ENCODE assay signal across 8 cellular contexts in genomic region chr20:63025534-63026331, GRCh38. TPM values are rescaled to one million over a fixed set of nuclear protein-coding genes. Genes with fewer than 3 reads are reported as not detected.
DNase-seq lines count a peak whose midpoint lies in the region; ATAC-seq and TF ChIP-seq lines count a peak whose summit lies in the region.

No MANE protein-coding gene starts in this region.

- TF ChIP-seq CTCF in CD14-positive monocyte (IDR thresholded peaks at IDR 0.05) (no peak), gastrocnemius medialis (IDR thresholded peaks at IDR 0.05 in 4 of 5, conservative IDR thresholded peaks at IDR 0.05 in 1 of 5) (no peak)

- no peaks in the 10 kb centered on the region for H3K4me1 Mint-ChIP-seq in CD14-positive monocyte
- no peaks in the 10 kb centered on the region for H3K4me1 Mint-ChIP-seq in activated T-cell treated with anti-CD3 and anti-CD28 coated beads, Interleukin-2, amount 50 U/mL, for 72 hours (ENCODE audit: low read depth)

- H3K27me3 Mint-ChIP-seq in CD14-positive monocyte (ENCODE audit: low read depth in 3 of 3) = peaks cover 45 to 85% (median 52%) of the 10 kb centered on the region in 3 donors
- peaks cover 8% of the 10 kb centered on the region for H3K27me3 Mint-ChIP-seq in activated T-cell treated with anti-CD3 and anti-CD28 coated beads, Interleukin-2, amount 50 U/mL, for 72 hours (ENCODE audit: low read depth)

- no peaks in the 10 kb centered on the region for H3K36me3 Mint-ChIP-seq in CD14-positive monocyte
- no peaks in the 10 kb centered on the region for H3K36me3 Mint-ChIP-seq in activated T-cell treated with anti-CD3 and anti-CD28 coated beads, Interleukin-2, amount 50 U/mL, for 72 hours (ENCODE audit: insufficient read depth in 2 of 2)

- peaks cover 0 to 9% (median 0%) of the 10 kb centered on the region in 7 donors for H3K9me3 Mint-ChIP-seq in CD14-positive monocyte
- no peaks in the 10 kb centered on the region for H3K9me3 Mint-ChIP-seq in activated T-cell treated with anti-CD3 and anti-CD28 coated beads, Interleukin-2, amount 50 U/mL, for 72 hours

- in situ Hi-C loops in gastrocnemius medialis (cut with MboI; ENCODE audit: low sequenced_read_pairs in 4 of 4) = no loop called here

- H3K27ac ChIP-seq in gastrocnemius medialis = no peak overlapping the region

- H3K36me3 ChIP-seq in gastrocnemius medialis = no peaks in the 10 kb centered on the region

- H3K27me3 ChIP-seq in gastrocnemius medialis = peaks cover 66 to 91% (median 87%) of the 10 kb centered on the region in 3 donors

- H3K27ac Mint-ChIP-seq in CD14-positive monocyte = no peak overlapping the region
- no peak overlapping the region for H3K27ac Mint-ChIP-seq in activated T-cell treated with anti-CD3 and anti-CD28 coated beads, Interleukin-2, amount 50 U/mL, for 72 hours

- intact Hi-C loops in CD14-positive monocyte (cut with micrococcal nuclease) (no loop called here), gastrocnemius medialis (cut with DNase I; ENCODE audit: low total_unique reads) (no loop called here)

- peak overlapping the region; percentile 43 to 70 for H3K4me3 Mint-ChIP-seq in CD14-positive monocyte
- H3K4me3 Mint-ChIP-seq in activated T-cell treated with anti-CD3 and anti-CD28 coated beads, Interleukin-2, amount 50 U/mL, for 72 hours = peak overlapping the region in 1 of 2 donors; percentile 48

- no peak overlapping the region for H3K4me3 ChIP-seq in gastrocnemius medialis

- ATAC-seq in activated T-cell treated with anti-CD3 and anti-CD28 coated beads, Interleukin-2, amount 50 U/mL, for 72 hours (replicated peaks in 1 of 2) = peak; percentile 38 to 43
- ATAC-seq in HG02798 (IDR thresholded peaks at IDR 0.05; ENCODE audit: poor library complexity, unreplicated experiment) (no peak), HG03280 (IDR thresholded peaks at IDR 0.05; ENCODE audit: unreplicated experiment) (no peak), gastrocnemius medialis (no peak)

- DNase-seq in CD14-positive monocyte (ENCODE audit: low spot score) = peak; percentile 36
- peak in 1 of 2 donors; percentile 16 for DNase-seq in activated T-cell treated with anti-CD3 and anti-CD28 coated beads, Interleukin-2, amount 50 U/mL, for 72 hours
- peak; percentile 28 to 47 for DNase-seq in lung microvascular endothelial cell (ENCODE audit: low read depth in 2 of 2)
- DNase-seq in NCI-H2171 treated with DMSO at 0.1 percent for 48 hours (lab: John Stamatoyannopoulos, UW) = no peak
- no peak for DNase-seq in gastrocnemius medialis

- H3K9me3 ChIP-seq in gastrocnemius medialis = no peaks in the 10 kb centered on the region

- no peaks in the 10 kb centered on the region for H3K4me1 ChIP-seq in gastrocnemius medialis

- TF ChIP-seq POLR2A in GM15510 (IDR thresholded peaks at IDR 0.05; ENCODE audit: borderline replicate concordance, extremely low read depth, insufficient read length) (peak; percentile 19), gastrocnemius medialis (IDR thresholded peaks at IDR 0.05) (no peak)

RNA-seq across cellular contexts. Expression of gene BHLHE23, which starts 19.0 kb away (rescaled TPM):
- not detected for polyA plus RNA-seq in CD14-positive monocyte
- total RNA-seq in activated T-cell treated with anti-CD3 and anti-CD28 coated beads, Interleukin-2, amount 50 U/mL, for 72 hours = not detected
- not detected in 2 replicates for total RNA-seq in lung microvascular endothelial cell
- total RNA-seq in gastrocnemius medialis = not detected

Comparison
In these comparisons a context has a peak if more than half of its experiments do, and no peak if none do; other contexts are left out.
1. DNase-seq: peak in CD14-positive monocyte (single experiment) and lung microvascular endothelial cell (2 of 2); none in NCI-H2171 treated with DMSO at 0.1 percent for 48 hours (single experiment) and gastrocnemius medialis (0 of 2).
2. ATAC-seq: peak in activated T-cell treated with anti-CD3 and anti-CD28 coated beads, Interleukin-2, amount 50 U/mL, for 72 hours (2 of 2); none in HG02798 (single experiment), HG03280 (single experiment) and gastrocnemius medialis (0 of 2).